ENCODE assay signal across 9 cellular contexts in the genomic region with DNA sequence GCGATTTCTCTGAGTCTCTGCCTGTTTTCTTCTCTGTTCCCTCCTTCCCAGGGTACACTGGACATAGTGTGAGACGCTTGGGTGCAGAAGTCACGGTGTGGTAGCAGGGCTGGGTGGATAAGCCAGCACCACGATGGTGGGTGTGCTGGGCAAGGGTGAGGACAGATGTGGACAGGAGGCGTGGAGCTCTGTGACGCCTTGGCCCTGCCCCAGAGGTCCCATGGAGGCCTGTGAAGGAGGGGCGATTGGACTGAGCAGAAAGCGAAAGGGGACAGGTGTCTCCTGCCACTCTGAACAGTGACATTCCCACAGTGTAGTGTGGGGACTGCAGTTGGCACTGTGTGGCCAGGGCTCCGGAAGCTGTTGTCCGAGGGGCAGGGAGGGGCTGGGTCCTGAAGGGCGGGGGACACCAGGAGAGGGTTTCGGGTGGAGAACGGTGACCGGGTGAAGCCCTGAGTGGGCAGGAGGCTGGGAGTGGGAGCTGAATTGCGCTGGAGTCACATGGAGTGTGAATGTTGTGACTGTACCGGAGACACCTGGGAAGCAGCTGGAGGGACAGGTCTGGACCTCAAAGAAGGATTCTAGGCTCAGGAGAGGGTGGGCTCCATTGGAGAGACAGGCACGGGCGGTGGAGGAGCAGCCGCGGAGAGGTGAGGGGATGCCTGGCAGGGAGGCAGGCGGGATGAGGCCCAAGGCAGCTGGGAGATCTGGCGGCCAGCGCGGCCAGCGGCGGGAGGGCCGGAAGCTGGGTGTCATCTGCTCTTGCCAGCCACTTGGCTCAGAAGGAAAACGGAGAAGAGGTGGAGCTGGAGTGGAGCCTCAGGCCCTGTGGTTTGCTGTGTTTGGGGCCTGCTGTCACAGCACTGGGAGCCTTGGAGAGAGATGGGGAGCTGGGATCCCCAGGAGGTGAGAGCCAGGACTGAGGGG. TPM values are rescaled to one million over a fixed set of nuclear protein-coding genes. Genes with fewer than 3 reads are reported as not detected.
DNase-seq lines count a peak whose midpoint lies in the region; ATAC-seq and TF ChIP-seq lines count a peak whose summit lies in the region.
"Had no signal": no experiment of that assay in that cellular context is flagged by ENCODE, and none has a peak within 500 bp of the region (broad histone marks: within the 10 kb centered on the region; RNA-seq: fewer than 3 reads in every experiment).

No MANE protein-coding gene starts in this region.

- TF ChIP-seq EP300 in SK-N-SH (IDR thresholded peaks at IDR 0.05; ENCODE audit: borderline replicate concordance in 1 of 2, low read depth in 1 of 2, low read length in 1 of 2) = 0 out of 4 replicates have a peak, but pooled peaks of 1 of the 2 experiments have one; percentile 44

- POLR2A ChIA-PET in SK-N-SH (lab: Yijun Ruan, JAX) = interaction anchor here (0.5 to 3.5 kb wide), 10 partner anchors 8 to 54 kb away, joined by 3 to 44 read pairs (median 5); partner anchors contain the start of genes NTN3, TBC1D24 and TEDC2

- no peaks in the 10 kb centered on the region for H3K27me3 ChIP-seq in SK-N-SH (ENCODE audit: insufficient read depth)
- no peaks in the 10 kb centered on the region for H3K27me3 ChIP-seq in heart left ventricle

- peak in 3 of 4 donors; percentile 40 to 57 (median 43) for ATAC-seq in heart left ventricle
- ATAC-seq in sciatic nerve = peak; percentile 91
- ATAC-seq in HG02798 (IDR thresholded peaks at IDR 0.05; ENCODE audit: poor library complexity, unreplicated experiment) = no peak
- ATAC-seq in GM21825 (IDR thresholded peaks at IDR 0.05; ENCODE audit: unreplicated experiment) = no peak
- ATAC-seq: T-cell had no signal

- H3F3A ChIP-seq in SK-N-SH (replicated peaks; ENCODE audit: insufficient read depth) = no peaks in the 10 kb centered on the region

- H4K20me1 ChIP-seq in SK-N-SH (ENCODE audit: insufficient read depth) = no peaks in the 10 kb centered on the region

- H3K4me3 ChIP-seq in SK-N-SH (ENCODE audit: low read depth in 2 of 2, low read length in 1 of 2) (peak overlapping the region; percentile 3 to 11; a peak in 2 of 4 replicates), heart left ventricle (peak overlapping the region in 3 of 12 donors; percentile 12 to 23 (median 13))

- CTCF ChIA-PET in SK-N-SH (lab: Yijun Ruan, JAX) = interaction anchor here (0.8 to 12.7 kb wide), 13 partner anchors 8 to 478 kb away, joined by 3 to 95 read pairs (median 4); partner anchors contain the start of genes ABCA3, CCNF, NTN3 and TBC1D24

- no peak for TF ChIP-seq POLR2A in heart left ventricle (IDR thresholded peaks at IDR 0.05)

- peak overlapping the region; percentile 54 for H2AFZ ChIP-seq in SK-N-SH (ENCODE audit: low read depth)

- H3K9me2 ChIP-seq in SK-N-SH = no peaks in the 10 kb centered on the region

- DNase-seq in DMS53 treated with DMSO at 0.1 percent for 48 hours (lab: John Stamatoyannopoulos, UW; ENCODE audit: unreplicated experiment) (peak; percentile 40), SK-N-SH (peak; percentile 91), heart left ventricle (peak in 4 of 5 donors; percentile 54 to 69 (median 63)), sciatic nerve (ENCODE audit: low spot score) (no peak), RKO (ENCODE audit: low spot score) (no peak)
- DNase-seq in effector CD8-positive, alpha-beta T cell (lab: John Stamatoyannopoulos, UW) = no peak
- DNase-seq: T-cell had no signal

- peaks cover 7% of the 10 kb centered on the region; the same call in 1 of the 2 replicates for H3K79me2 ChIP-seq in SK-N-SH (ENCODE audit: insufficient read depth)

- no peaks in the 10 kb centered on the region for H3K36me3 ChIP-seq in SK-N-SH (replicated peaks in 1 of 2; ENCODE audit: control insufficient read depth in 1 of 2, insufficient read depth in 2 of 2, low read length in 1 of 2)
- H3K36me3 ChIP-seq in heart left ventricle = no peaks in the 10 kb centered on the region

- peak overlapping the region; percentile 44; the same call in 1 of the 2 replicates for H3K9ac ChIP-seq in SK-N-SH

- H3K27ac ChIP-seq in SK-N-SH (ENCODE audit: low read depth in 2 of 2, low read length in 1 of 2) = peak overlapping the region; percentile 47 to 86; a peak in 3 of 4 replicates
- peak overlapping the region in 6 of 12 donors; percentile 2 to 82 (median 28) for H3K27ac ChIP-seq in heart left ventricle

- H3K4me1 ChIP-seq in SK-N-SH (ENCODE audit: control insufficient read depth in 1 of 2, insufficient read depth in 2 of 2, low read depth in 1 of 2, low read length in 1 of 2) (peaks cover 3 to 46% of the 10 kb centered on the region in 2 experiments; a peak in 3 of 4 replicates), heart left ventricle (peaks cover 0 to 37% (median 23%) of the 10 kb centered on the region in 12 donors)

- intact Hi-C loops in heart left ventricle (cut with DNase I) = loop anchor here in 1 of 10 donors (5.0 kb wide), 1 partner anchor 50 kb away; no protein-coding TSS in a partner anchor
- intact Hi-C loops in sciatic nerve (cut with DNase I) = no loop called here

- TF ChIP-seq RAD21 in SK-N-SH (IDR thresholded peaks at IDR 0.05; ENCODE audit: low read length) = 0 out of 2 replicates have a peak, but pooled peaks have one; percentile 6

- TF ChIP-seq CTCF in SK-N-SH (IDR thresholded peaks at IDR 0.05) (no peak), heart left ventricle (IDR thresholded peaks at IDR 0.05) (no peak)

- 51% methylated on average over 28 of the region's 28 CpGs for WGBS in SK-N-SH (ENCODE audit: low lambda C conversion rate)
- 66 to 72% (median 68%) methylated on average over 28 of the region's 28 CpGs for WGBS in heart left ventricle, 4 donors

- no peaks in the 10 kb centered on the region for H3K9me3 ChIP-seq in SK-N-SH
- H3K9me3 ChIP-seq in heart left ventricle = no peaks in the 10 kb centered on the region

- peak overlapping the region; percentile 73 for H3K4me2 ChIP-seq in SK-N-SH

TF ChIP-seq in SK-N-SH, 30 proteins besides CTCF, POLR2A, EP300 and RAD21 (continues in another document):
- TF ChIP-seq JUND (IDR thresholded peaks at IDR 0.05) = no peak
- no peak for TF ChIP-seq SIN3A (IDR thresholded peaks at IDR 0.05; ENCODE audit: borderline replicate concordance, low read depth, low read length)
- TF ChIP-seq, protein P1, sequence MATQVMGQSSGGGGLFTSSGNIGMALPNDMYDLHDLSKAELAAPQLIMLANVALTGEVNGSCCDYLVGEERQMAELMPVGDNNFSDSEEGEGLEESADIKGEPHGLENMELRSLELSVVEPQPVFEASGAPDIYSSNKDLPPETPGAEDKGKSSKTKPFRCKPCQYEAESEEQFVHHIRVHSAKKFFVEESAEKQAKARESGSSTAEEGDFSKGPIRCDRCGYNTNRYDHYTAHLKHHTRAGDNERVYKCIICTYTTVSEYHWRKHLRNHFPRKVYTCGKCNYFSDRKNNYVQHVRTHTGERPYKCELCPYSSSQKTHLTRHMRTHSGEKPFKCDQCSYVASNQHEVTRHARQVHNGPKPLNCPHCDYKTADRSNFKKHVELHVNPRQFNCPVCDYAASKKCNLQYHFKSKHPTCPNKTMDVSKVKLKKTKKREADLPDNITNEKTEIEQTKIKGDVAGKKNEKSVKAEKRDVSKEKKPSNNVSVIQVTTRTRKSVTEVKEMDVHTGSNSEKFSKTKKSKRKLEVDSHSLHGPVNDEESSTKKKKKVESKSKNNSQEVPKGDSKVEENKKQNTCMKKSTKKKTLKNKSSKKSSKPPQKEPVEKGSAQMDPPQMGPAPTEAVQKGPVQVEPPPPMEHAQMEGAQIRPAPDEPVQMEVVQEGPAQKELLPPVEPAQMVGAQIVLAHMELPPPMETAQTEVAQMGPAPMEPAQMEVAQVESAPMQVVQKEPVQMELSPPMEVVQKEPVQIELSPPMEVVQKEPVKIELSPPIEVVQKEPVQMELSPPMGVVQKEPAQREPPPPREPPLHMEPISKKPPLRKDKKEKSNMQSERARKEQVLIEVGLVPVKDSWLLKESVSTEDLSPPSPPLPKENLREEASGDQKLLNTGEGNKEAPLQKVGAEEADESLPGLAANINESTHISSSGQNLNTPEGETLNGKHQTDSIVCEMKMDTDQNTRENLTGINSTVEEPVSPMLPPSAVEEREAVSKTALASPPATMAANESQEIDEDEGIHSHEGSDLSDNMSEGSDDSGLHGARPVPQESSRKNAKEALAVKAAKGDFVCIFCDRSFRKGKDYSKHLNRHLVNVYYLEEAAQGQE (IDR thresholded peaks at IDR 0.05; ENCODE audit: low read depth, low read length) = no peak
- no peak for TF ChIP-seq EZH2phosphoT487 (IDR thresholded peaks at IDR 0.05; ENCODE audit: borderline replicate concordance, low read depth)
- no peak for TF ChIP-seq MEF2A (IDR thresholded peaks at IDR 0.05; ENCODE audit: borderline replicate concordance, low read depth)
- TF ChIP-seq TCF12 (IDR thresholded peaks at IDR 0.05) = 0 out of 2 replicates have a peak, but pooled peaks have one; percentile 22

RNA-seq across cellular contexts. Expression of gene TBC1D24, which starts 7.5 kb away (rescaled TPM):
- polyA plus RNA-seq in SK-N-SH (2012; rRNA removed) = 5.6 and 6.7 TPM in 2 replicates
- 2.7 and 3.9 TPM in 2 replicates for polyA plus RNA-seq in SK-N-SH (2012; cell fraction: cytosol; rRNA removed)
- 18.3 and 20.6 TPM in 2 replicates for polyA plus RNA-seq in SK-N-SH (2012; cell fraction: nucleus; rRNA removed)
- 10 to 100 TPM in 8 of 9 donors, 1 to 10 TPM in 1; 8.9 to 19.2 (median 11.9) TPM for total RNA-seq in heart left ventricle
- 1 to 10 TPM; 4.0 to 6.7 TPM for polyA plus RNA-seq in heart left ventricle
- 15.4 TPM for total RNA-seq in sciatic nerve

RNA-seq across cellular contexts. Expression of gene NTN3, which starts 11.3 kb away (rescaled TPM):
- polyA plus RNA-seq in SK-N-SH (2012; rRNA removed) (0.26 and 0.28 TPM in 2 replicates), heart left ventricle (not detected)
- 0.10 and 0.29 TPM in 2 replicates for polyA plus RNA-seq in SK-N-SH (2012; cell fraction: cytosol; rRNA removed)
- 0.56 and 1.4 TPM in 2 replicates for polyA plus RNA-seq in SK-N-SH (2012; cell fraction: nucleus; rRNA removed)
- total RNA-seq in heart left ventricle (under 1 TPM in 6 of 9 donors, not detected in 3; 0.09 to 0.50 (median 0.20) TPM), sciatic nerve (0.36 TPM)
- total RNA-seq: T-cell had no signal

RNA-seq across cellular contexts. Expression of gene TEDC2, which starts 22.5 kb away (rescaled TPM):
- polyA plus RNA-seq in SK-N-SH (2012; rRNA removed) (15.6 and 16.5 TPM in 2 replicates), heart left ventricle (1 to 10 TPM in 1 of 2 donors, under 1 TPM in 1; 0.46 to 3.1 TPM)
- 4.8 and 8.5 TPM in 2 replicates for polyA plus RNA-seq in SK-N-SH (2012; cell fraction: cytosol; rRNA removed)
- polyA plus RNA-seq in SK-N-SH (2012; cell fraction: nucleus; rRNA removed) = 58.5 and 87.2 TPM in 2 replicates
- total RNA-seq in heart left ventricle (1 to 10 TPM in 5 of 9 donors, under 1 TPM in 3, not detected in 1; 0.60 to 4.9 (median 1.2) TPM), sciatic nerve (0.58 TPM)

RNA-seq across cellular contexts. Expression of gene ATP6V0C, which starts 31.3 kb away (rescaled TPM):
- polyA plus RNA-seq in SK-N-SH (2012; rRNA removed) = 30.2 and 80.1 TPM in 2 replicates
- 61.1 and 88.7 TPM in 2 replicates for polyA plus RNA-seq in SK-N-SH (2012; cell fraction: cytosol; rRNA removed)
- polyA plus RNA-seq in SK-N-SH (2012; cell fraction: nucleus; rRNA removed) = 73.3 and 99.4 TPM in 2 replicates
- total RNA-seq in heart left ventricle = 100 to 1,000 TPM in 7 of 9 donors, 10 to 100 TPM in 2; 61.6 to 209 (median 129) TPM
- 100 to 1,000 TPM; 132 to 232 TPM for polyA plus RNA-seq in heart left ventricle
- total RNA-seq in sciatic nerve = 134 TPM

RNA-seq across cellular contexts. Expression of gene AMDHD2, which starts 37.7 kb away (rescaled TPM):
- polyA plus RNA-seq in SK-N-SH (2012; rRNA removed) (38.1 and 50.7 TPM in 2 replicates), heart left ventricle (10 to 100 TPM in 1 of 2 donors, 1 to 10 TPM in 1; 9.4 to 13.2 TPM)
- 10.0 and 16.0 TPM in 2 replicates for polyA plus RNA-seq in SK-N-SH (2012; cell fraction: cytosol; rRNA removed)
- polyA plus RNA-seq in SK-N-SH (2012; cell fraction: nucleus; rRNA removed) = 250 and 312 TPM in 2 replicates
- total RNA-seq in heart left ventricle (10 to 100 TPM in 5 of 9 donors, 1 to 10 TPM in 4; 8.9 to 34.0 (median 11.8) TPM), sciatic nerve (38.5 TPM)

Comparison
In these comparisons a context has a peak if more than half of its experiments do, and no peak if none do; other contexts are left out.
1. DNase-seq: peak in DMS53 treated with DMSO at 0.1 percent for 48 hours (single experiment), SK-N-SH (single experiment) and heart left ventricle (4 of 5); none in sciatic nerve (single experiment), effector CD8-positive, alpha-beta T cell (single experiment) and RKO (single experiment).
2. ATAC-seq: peak in heart left ventricle (3 of 4) and sciatic nerve (single experiment); none in HG02798 (single experiment) and GM21825 (single experiment).